17 cellular contexts compared by ENCODE assay signal in the genomic region with DNA sequence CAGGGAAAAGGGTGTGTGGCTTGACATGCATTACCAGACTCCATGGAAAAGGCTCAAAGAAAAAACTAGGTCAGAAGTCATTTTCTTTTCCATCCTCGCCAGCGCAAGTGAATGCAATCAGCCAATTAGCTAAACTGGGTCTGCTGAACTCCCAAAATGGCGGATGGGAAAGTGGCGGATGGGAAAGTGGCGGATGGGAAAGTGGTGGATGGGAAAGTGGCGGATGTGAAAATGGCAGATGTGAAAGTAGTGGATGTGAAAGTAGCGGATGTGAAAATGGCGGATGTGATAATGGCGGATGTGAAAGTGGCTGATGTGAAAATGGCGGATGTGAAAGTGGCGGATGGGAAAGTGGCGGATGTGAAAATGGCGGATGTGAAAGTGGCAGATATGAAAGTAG.
DNase-seq lines count a peak whose midpoint lies in the region; ATAC-seq, FAIRE-seq and TF ChIP-seq lines count a peak whose summit lies in the region.
"Had no signal": no experiment of that assay in that cellular context is flagged by ENCODE, and none has a peak within 500 bp of the region (broad histone marks: within the 10 kb centered on the region; RNA-seq: fewer than 3 reads in every experiment).

No MANE protein-coding gene starts in this region.

- no peak overlapping the region for H3K4me3 Mint-ChIP-seq in progenitor cell of endocrine pancreas (ENCODE audit: low read depth)
- H3K4me3 Mint-ChIP-seq in activated CD8-positive, alpha-beta memory T cell treated with anti-CD3 and anti-CD28 coated beads, Interleukin-2, amount 10 ng/mL, durations not matched to agents 7 days and 5 days = no peak overlapping the region
- H3K4me3 Mint-ChIP-seq: CD4-positive, CD25-positive, alpha-beta regulatory T cell; CD8-positive, alpha-beta T cell had no signal

- no TSS peak for BruUV-seq in K562 (replicated peaks; lab: Mats Ljungman, UMichigan)

- peaks cover 42% of the 10 kb centered on the region for H3K27me3 Mint-ChIP-seq in progenitor cell of endocrine pancreas
- H3K27me3 Mint-ChIP-seq in activated CD8-positive, alpha-beta memory T cell treated with anti-CD3 and anti-CD28 coated beads, Interleukin-2, amount 10 ng/mL, durations not matched to agents 7 days and 5 days = peaks cover 15% of the 10 kb centered on the region

- peak overlapping the region; percentile 6 for H3K27ac Mint-ChIP-seq in progenitor cell of endocrine pancreas
- no peak overlapping the region for H3K27ac Mint-ChIP-seq in activated CD8-positive, alpha-beta memory T cell treated with anti-CD3 and anti-CD28 coated beads, Interleukin-2, amount 10 ng/mL, durations not matched to agents 7 days and 5 days
- H3K27ac Mint-ChIP-seq: CD4-positive, CD25-positive, alpha-beta regulatory T cell; CD8-positive, alpha-beta T cell had no signal

- H3K4me3 ChIP-seq in OCI-LY3 (ENCODE audit: low read length) (no peak overlapping the region), K562 (no peak overlapping the region)

- POLR2A ChIA-PET in K562 (lab: Yijun Ruan, JAX) = interaction anchor here (0.6 to 1.6 kb wide), 3 partner anchors 9 to 117 kb away, joined by 3 to 4 read pairs (median 3); no protein-coding TSS in a partner anchor

- in situ Hi-C loops in K562 (cut with MboI) = no loop called here

- H3K27me3 ChIP-seq in OCI-LY3 (ENCODE audit: low read depth, low read length) (no peaks in the 10 kb centered on the region), K562 (ENCODE audit: control insufficient read depth in 2 of 2, insufficient read depth in 2 of 2, low read length in 2 of 2) (peaks cover 32 to 66% of the 10 kb centered on the region in 2 experiments; a peak in 4 of 5 replicates)

- H3K27ac ChIP-seq in OCI-LY3 (ENCODE audit: low read length) = peak overlapping the region; percentile 96
- H3K27ac ChIP-seq in K562 (ENCODE audit: extremely low read depth, low read depth, low read length) = no peak overlapping the region
- H3K27ac ChIP-seq: C4-2B had no signal

- TF ChIP-seq RAD21 in K562 (CRISPR knock-in tag; conservative IDR thresholded peaks at IDR 0.05 in 1 of 2, IDR thresholded peaks at IDR 0.05 in 1 of 2) = no peak

- CTCF ChIA-PET in K562 (lab: Yijun Ruan, JAX; ENCODE audit: low intra/inter-chr PET ratio) = no interaction called here
- CTCF ChIA-PET in activated CD8-positive, alpha-beta memory T cell treated with anti-CD3 and anti-CD28 coated beads, Interleukin-2, amount 10 ng/mL, durations not matched to agents 7 days and 5 days (lab: Charles Lee) = no interaction called here

- peak overlapping the region; percentile 15 for H3K4me2 ChIP-seq in OCI-LY3 (ENCODE audit: low read length)
- H3K4me2 ChIP-seq in K562 (ENCODE audit: insufficient read depth, low read length) = no peak overlapping the region; the same call in 1 of the 2 replicates

- DNase-seq in K562 (ENCODE audit: extremely low read depth in 1 of 4, low spot score in 3 of 4) (no peak), progenitor cell of endocrine pancreas (ENCODE audit: low spot score, unreplicated experiment) (no peak), OCI-M1 (lab: John Stamatoyannopoulos, UW) (no peak), NCI-H446 (lab: John Stamatoyannopoulos, UW) (no peak)
- DNase-seq in activated CD8-positive, alpha-beta memory T cell treated with anti-CD3 and anti-CD28 coated beads, Interleukin-2, amount 10 ng/mL, durations not matched to agents 7 days and 5 days = no peak
- DNase-seq: Caco-2; CD4-positive, CD25-positive, alpha-beta regulatory T cell; CD8-positive, alpha-beta T cell; DMS153; DND-41; GOT3; H7; HCEC 1CT had no signal

- WGBS in K562 (ENCODE audit: insufficient coverage, low coverage, missing lambda C conversion rate) = 29% methylated on average over 12 of the region's 13 CpGs

- no peak for ATAC-seq in K562
- ATAC-seq in activated CD8-positive, alpha-beta memory T cell treated with anti-CD3 and anti-CD28 coated beads, Interleukin-2, amount 10 ng/mL, durations not matched to agents 7 days and 5 days = no peak
- ATAC-seq: CD8-positive, alpha-beta T cell had no signal

- H3K36me3 Mint-ChIP-seq in progenitor cell of endocrine pancreas (ENCODE audit: insufficient read depth) = no peaks in the 10 kb centered on the region
- no peaks in the 10 kb centered on the region for H3K36me3 Mint-ChIP-seq in activated CD8-positive, alpha-beta memory T cell treated with anti-CD3 and anti-CD28 coated beads, Interleukin-2, amount 10 ng/mL, durations not matched to agents 7 days and 5 days
- H3K36me3 Mint-ChIP-seq: CD4-positive, CD25-positive, alpha-beta regulatory T cell; CD8-positive, alpha-beta T cell had no signal

- intact Hi-C loops in K562 (cut with micrococcal nuclease) = no loop called here

- peak overlapping the region; percentile 79; the same call in 1 of the 2 replicates for H3K9ac ChIP-seq in OCI-LY3 (ENCODE audit: low read length)
- no peak overlapping the region for H3K9ac ChIP-seq in K562 (ENCODE audit: insufficient read depth in 1 of 2, low read depth in 2 of 2, low read length in 2 of 2)

- H3K9me3 ChIP-seq in OCI-LY3 (ENCODE audit: insufficient read depth, low read length) (no peaks in the 10 kb centered on the region), K562 (replicated peaks; ENCODE audit: control insufficient read depth, insufficient read depth, low read depth, low read length) (peaks cover 3% of the 10 kb centered on the region; the same call in 1 of the 2 replicates)
- H3K9me3 ChIP-seq: Caco-2 had no signal

- H2AFZ ChIP-seq in OCI-LY3 (ENCODE audit: low read depth, low read length) = no peak overlapping the region
- peak overlapping the region; percentile 43 for H2AFZ ChIP-seq in K562 (ENCODE audit: low read depth, low read length)

- H3K4me1 ChIP-seq in OCI-LY3 (ENCODE audit: low read length) (peaks cover 93% of the 10 kb centered on the region), K562 (replicated peaks in 1 of 2; ENCODE audit: control insufficient read depth in 2 of 2, insufficient read depth in 2 of 2, low read length in 2 of 2) (no peaks in the 10 kb centered on the region)
- H3K4me1 ChIP-seq: Caco-2 had no signal

- no peaks in the 10 kb centered on the region for H3K36me3 ChIP-seq in OCI-LY3 (replicated peaks; ENCODE audit: low read depth, low read length)
- H3K36me3 ChIP-seq in K562 (ENCODE audit: control insufficient read depth, insufficient read depth, low read length) = no peaks in the 10 kb centered on the region

- H3K9me3 Mint-ChIP-seq in progenitor cell of endocrine pancreas (ENCODE audit: low read depth) = no peaks in the 10 kb centered on the region
- no peaks in the 10 kb centered on the region for H3K9me3 Mint-ChIP-seq in activated CD8-positive, alpha-beta memory T cell treated with anti-CD3 and anti-CD28 coated beads, Interleukin-2, amount 10 ng/mL, durations not matched to agents 7 days and 5 days (ENCODE audit: low read depth)
- H3K9me3 Mint-ChIP-seq: CD8-positive, alpha-beta T cell had no signal

- FAIRE-seq in K562 (lab: Jason Lieb, UNC) = no peak
- FAIRE-seq: G401.6, GM19239 had no signal

- no peak for TF ChIP-seq CTCF in OCI-LY3 (IDR thresholded peaks at IDR 0.05; ENCODE audit: low read depth, low read length)
- no peak for TF ChIP-seq CTCF in K562 (IDR thresholded peaks at IDR 0.05 in 2 of 3, conservative IDR thresholded peaks at IDR 0.05 in 1 of 3; ENCODE audit: insufficient read depth in 2 of 3, low read depth in 1 of 3, low read length in 3 of 3)
- no peak for TF ChIP-seq CTCF in progenitor cell of endocrine pancreas (IDR thresholded peaks at IDR 0.05; ENCODE audit: unreplicated experiment)

- H3K4me1 Mint-ChIP-seq in progenitor cell of endocrine pancreas (ENCODE audit: low read depth) = peaks cover 14% of the 10 kb centered on the region
- H3K4me1 Mint-ChIP-seq in activated CD8-positive, alpha-beta memory T cell treated with anti-CD3 and anti-CD28 coated beads, Interleukin-2, amount 10 ng/mL, durations not matched to agents 7 days and 5 days = no peaks in the 10 kb centered on the region
- H3K4me1 Mint-ChIP-seq: CD4-positive, CD25-positive, alpha-beta regulatory T cell had no signal

- TF ChIP-seq EP300 in K562 (IDR thresholded peaks at IDR 0.05; ENCODE audit: low read length) = no peak

- H3K79me2 ChIP-seq in OCI-LY3 (ENCODE audit: low read length) (no peaks in the 10 kb centered on the region), K562 (ENCODE audit: control insufficient read depth, insufficient read depth, low read length) (no peaks in the 10 kb centered on the region)

- peaks cover 3% of the 10 kb centered on the region for H3K9me1 ChIP-seq in K562 (ENCODE audit: control insufficient read depth, insufficient read depth, low read length)

- no peak for TF ChIP-seq POLR2A in K562 (conservative IDR thresholded peaks at IDR 0.05)

- H4K20me1 ChIP-seq in OCI-LY3 (ENCODE audit: insufficient read depth, low read length) (no peaks in the 10 kb centered on the region), K562 (replicated peaks; ENCODE audit: control insufficient read depth, insufficient read depth, low read length) (peaks cover 7% of the 10 kb centered on the region)

TF ChIP-seq in K562, 482 proteins besides CTCF, POLR2A, EP300 and RAD21:
- TF ChIP-seq FOXK2 (conservative IDR thresholded peaks at IDR 0.05 in 1 of 2, IDR thresholded peaks at IDR 0.05 in 1 of 2; ENCODE audit: low read depth in 2 of 2) = no peak
- TF ChIP-seq YY1 (IDR thresholded peaks at IDR 0.05; ENCODE audit: borderline replicate concordance in 1 of 3, control insufficient read depth in 1 of 3, extremely low read depth in 1 of 3, insufficient read depth in 3 of 3, insufficient read length in 1 of 3, insufficient replicate concordance in 2 of 3, low read depth in 1 of 3, low read length in 2 of 3) = peak; percentile 29 to 50 (median 31)
- TF ChIP-seq, protein P1, sequence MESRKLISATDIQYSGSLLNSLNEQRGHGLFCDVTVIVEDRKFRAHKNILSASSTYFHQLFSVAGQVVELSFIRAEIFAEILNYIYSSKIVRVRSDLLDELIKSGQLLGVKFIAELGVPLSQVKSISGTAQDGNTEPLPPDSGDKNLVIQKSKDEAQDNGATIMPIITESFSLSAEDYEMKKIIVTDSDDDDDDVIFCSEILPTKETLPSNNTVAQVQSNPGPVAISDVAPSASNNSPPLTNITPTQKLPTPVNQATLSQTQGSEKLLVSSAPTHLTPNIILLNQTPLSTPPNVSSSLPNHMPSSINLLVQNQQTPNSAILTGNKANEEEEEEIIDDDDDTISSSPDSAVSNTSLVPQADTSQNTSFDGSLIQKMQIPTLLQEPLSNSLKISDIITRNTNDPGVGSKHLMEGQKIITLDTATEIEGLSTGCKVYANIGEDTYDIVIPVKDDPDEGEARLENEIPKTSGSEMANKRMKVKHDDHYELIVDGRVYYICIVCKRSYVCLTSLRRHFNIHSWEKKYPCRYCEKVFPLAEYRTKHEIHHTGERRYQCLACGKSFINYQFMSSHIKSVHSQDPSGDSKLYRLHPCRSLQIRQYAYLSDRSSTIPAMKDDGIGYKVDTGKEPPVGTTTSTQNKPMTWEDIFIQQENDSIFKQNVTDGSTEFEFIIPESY (CRISPR knock-in tag; IDR thresholded peaks at IDR 0.05) = peak; percentile 63; the same call in 1 of the 2 replicates
